Comparison of ENCODE assay signal across 17 cellular contexts in the genomic region with DNA sequence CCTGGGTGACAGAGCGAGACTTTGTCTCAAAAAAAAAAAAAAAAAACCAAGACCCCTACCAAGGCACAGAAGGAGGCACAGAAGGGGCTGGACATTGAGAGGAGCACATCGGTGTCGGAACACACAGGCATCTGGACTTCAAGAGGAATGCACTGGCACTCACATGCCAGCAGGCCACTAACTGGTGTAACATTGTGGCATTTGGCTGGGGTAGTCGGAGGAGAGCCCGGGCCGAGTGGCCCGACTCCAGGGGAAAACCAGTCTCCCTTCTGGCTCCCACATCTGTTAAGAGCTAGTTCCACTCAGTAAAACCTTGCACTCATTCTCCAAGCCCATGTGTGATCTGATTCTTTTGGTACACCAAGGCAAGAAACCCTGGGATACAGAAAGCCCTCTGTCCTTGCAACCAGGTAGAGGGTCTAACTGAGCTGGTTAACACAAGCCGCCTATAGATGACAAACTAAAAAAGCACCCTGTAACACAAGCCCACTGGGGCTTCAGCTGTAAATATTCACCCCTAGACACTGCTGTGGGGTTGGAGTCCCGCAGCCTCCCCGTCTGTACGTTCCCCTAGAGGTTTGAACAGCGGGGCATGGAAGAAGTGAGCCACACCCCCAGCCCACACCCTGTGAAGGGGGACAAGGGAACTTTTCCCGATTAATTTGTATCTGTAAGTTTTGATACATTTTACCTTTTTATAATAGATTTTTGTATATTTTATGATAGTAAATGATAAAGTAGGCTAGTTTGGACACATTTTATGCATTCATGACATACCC. TPM values are rescaled to one million over a fixed set of nuclear protein-coding genes. Genes with fewer than 3 reads are reported as not detected.
"Had no signal": no experiment of that assay in that cellular context is flagged by ENCODE, and none has a peak within 500 bp of the region (broad histone marks: within the 10 kb centered on the region; RNA-seq: fewer than 3 reads in every experiment).

No MANE protein-coding gene starts in this region.

- ATAC-seq: activated CD8-positive, alpha-beta memory T cell treated with anti-CD3 and anti-CD28 coated beads, Interleukin-2, amount 10 ng/mL, durations not matched to agents 7 days and 5 days; natural killer cell; upper lobe of right lung had no signal

- DNase-seq: activated CD4-positive, alpha-beta T cell treated with anti-CD3 and anti-CD28 coated beads, Interleukin-2, amount 50 U/mL, for 48 hours; activated CD4-positive, CD25-positive, alpha-beta regulatory T cell treated with anti-CD3 and anti-CD28 coated beads, Interleukin-2, amount 50 U/mL, for 72 hours; activated CD8-positive, alpha-beta memory T cell treated with anti-CD3 and anti-CD28 coated beads, Interleukin-2, amount 10 ng/mL, durations not matched to agents 7 days and 5 days; activated naive CD4-positive, alpha-beta T cell treated with anti-CD3 and anti-CD28 coated beads, Interleukin-2, amount 50 U/mL, for 16 hours; activated T-cell treated with anti-CD3 and anti-CD28 coated beads, Interleukin-2, amount 50 U/mL, for 1 hour; endodermal cell; islet precursor cell; natural killer cell; posterior cingulate gyrus; stimulated activated CD4-positive, alpha-beta T cell treated with anti-CD3 and anti-CD28 coated beads, Interleukin-15, amount 100 ng/mL, for 24 hours; stimulated activated CD4-positive, alpha-beta T cell treated with anti-CD3 and anti-CD28 coated beads, Interleukin-4, amount 100 ng/mL, for 24 hours; T-helper 9 cell; upper lobe of right lung had no signal

- H2AFZ ChIP-seq: hepatocyte had no signal

- H3K4me2 ChIP-seq: hepatocyte had no signal

- H3K4me1 ChIP-seq: suprapubic skin, upper lobe of right lung had no signal

- H3K36me3 ChIP-seq: suprapubic skin, upper lobe of right lung had no signal

- H3K27me3 ChIP-seq: hepatocyte, suprapubic skin, upper lobe of right lung had no signal

- H3K79me2 ChIP-seq: hepatocyte had no signal

- H3K4me3 ChIP-seq: hepatocyte, skin epidermis, suprapubic skin, upper lobe of right lung had no signal

- H3K27ac ChIP-seq: hepatocyte, skin epidermis, suprapubic skin, upper lobe of right lung had no signal

- H3K9me3 ChIP-seq: upper lobe of right lung had no signal

RNA-seq across cellular contexts. Expression of a gene that starts 32.2 kb away (rescaled TPM):
- total RNA-seq: activated CD8-positive, alpha-beta memory T cell treated with anti-CD3 and anti-CD28 coated beads, Interleukin-2, amount 10 ng/mL, durations not matched to agents 7 days and 5 days; endodermal cell; epithelial cell of proximal tubule; natural killer cell had no signal
